ENCODE assay signal across 15 cellular contexts in the genomic region with DNA sequence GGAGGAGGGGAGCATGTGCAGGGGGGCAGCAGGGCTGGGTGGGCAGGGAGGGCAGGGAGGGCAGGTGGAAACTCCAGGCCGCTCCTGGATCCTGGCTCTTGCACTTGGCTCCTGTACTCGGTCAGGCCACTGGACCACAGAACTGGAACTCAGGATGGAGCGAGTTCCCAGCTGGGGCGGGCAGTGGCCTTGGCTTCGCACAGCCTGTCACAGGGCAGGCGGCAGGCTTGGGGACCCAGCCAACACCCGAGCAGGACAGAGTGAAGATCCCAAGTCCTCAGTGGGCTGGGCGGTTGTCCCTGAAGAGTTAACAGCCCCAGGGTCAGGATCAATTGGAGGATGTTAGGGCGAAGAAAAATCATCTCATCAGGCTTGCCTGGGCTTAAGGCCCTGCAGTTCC. TPM values are rescaled to one million over a fixed set of nuclear protein-coding genes. Genes with fewer than 3 reads are reported as not detected.
A peak's percentile ranks its signal among the peaks of the same experiment; 100 is the strongest.
DNase-seq lines count a peak whose midpoint lies in the region; ATAC-seq and TF ChIP-seq lines count a peak whose summit lies in the region.
"Had no signal": no experiment of that assay in that cellular context is flagged by ENCODE, and none has a peak within 500 bp of the region (broad histone marks: within the 10 kb centered on the region; RNA-seq: fewer than 3 reads in every experiment).

No MANE protein-coding gene starts in this region.

- H3F3A ChIP-seq in neural progenitor cell (ENCODE audit: low read depth) = peaks cover 8% of the 10 kb centered on the region

- TF ChIP-seq CTCF in neural progenitor cell (IDR thresholded peaks at IDR 0.05) = no peak
- no peak for TF ChIP-seq CTCF in tibial nerve (IDR thresholded peaks at IDR 0.05)

- no peak for TF ChIP-seq POLR2A in tibial nerve (IDR thresholded peaks at IDR 0.05)

- H3K27me3 ChIP-seq in adipocyte (replicated peaks; ENCODE audit: control insufficient read depth, insufficient read depth, low read length) = no peaks in the 10 kb centered on the region
- no peaks in the 10 kb centered on the region for H3K27me3 ChIP-seq in neural progenitor cell
- no peaks in the 10 kb centered on the region for H3K27me3 ChIP-seq in tibial nerve

- H3K27me3 Mint-ChIP-seq in neural progenitor cell (ENCODE audit: insufficient read depth, low read depth) = peaks cover 4% of the 10 kb centered on the region

- peak overlapping the region; percentile 96 for H3K27ac Mint-ChIP-seq in neural progenitor cell
- H3K27ac Mint-ChIP-seq: activated T-helper 2 cell treated with anti-CD3 and anti-CD28 coated beads, Interferon-gamma antibody, Interleukin-2, Interleukin-4, amounts not matched to agents 10 μg/mL and 5 μg/mL and 100 μg/mL, durations not matched to agents 14 hours and 24 hours and 36 hours; CD8-positive, alpha-beta T cell; T-cell had no signal

- WGBS in tibial nerve, 2 donors = 48 to 60% methylated on average over 9 of the region's 9 CpGs

- H3K27ac ChIP-seq in neural progenitor cell = peak overlapping the region; percentile 10
- peak overlapping the region; percentile 69 to 88 (median 82) for H3K27ac ChIP-seq in tibial nerve
- H3K27ac ChIP-seq: neutrophil had no signal

- peak overlapping the region; percentile 68 for H3K4me3 Mint-ChIP-seq in neural progenitor cell
- H3K4me3 Mint-ChIP-seq: CD8-positive, alpha-beta T cell; T-cell had no signal

- DNase-seq in adipocyte (ENCODE audit: low read depth) (no peak), globus pallidus (ENCODE audit: low spot score) (peak; percentile 72), neural progenitor cell (ENCODE audit: low spot score) (no peak), tibial nerve (ENCODE audit: low spot score in 2 of 2) (no peak), inferior parietal cortex (ENCODE audit: extremely low spot score) (no peak)
- DNase-seq: activated CD4-positive, alpha-beta T cell treated with anti-CD3 and anti-CD28 coated beads, Interleukin-2, amount 50 U/mL, for 1 hour; CD8-positive, alpha-beta T cell; central memory CD4-positive, alpha-beta T cell; GDM1; stimulated activated CD4-positive, alpha-beta T cell treated with anti-CD3 and anti-CD28 coated beads, Interleukin-2, amount 100 ng/mL, for 24 hours; T-cell had no signal

- peaks cover 72% of the 10 kb centered on the region for H3K4me1 Mint-ChIP-seq in neural progenitor cell
- H3K4me1 Mint-ChIP-seq: T-cell had no signal

- peaks cover 24% of the 10 kb centered on the region for H3K36me3 Mint-ChIP-seq in neural progenitor cell
- H3K36me3 Mint-ChIP-seq: CD8-positive, alpha-beta T cell; T-cell had no signal

- no peak for ATAC-seq in HG03457 (IDR thresholded peaks at IDR 0.05; ENCODE audit: unreplicated experiment)
- ATAC-seq in GM21723 (IDR thresholded peaks at IDR 0.05; ENCODE audit: unreplicated experiment) = no peak
- ATAC-seq: CD8-positive, alpha-beta T cell; T-cell had no signal

- H3K9me3 ChIP-seq in adipocyte (ENCODE audit: control insufficient read depth, low read length) (no peaks in the 10 kb centered on the region), neural progenitor cell (ENCODE audit: low read depth) (no peaks in the 10 kb centered on the region), tibial nerve (no peaks in the 10 kb centered on the region)
- H3K9me3 ChIP-seq: neutrophil had no signal

- H3K9me3 Mint-ChIP-seq in neural progenitor cell = no peaks in the 10 kb centered on the region
- H3K9me3 Mint-ChIP-seq: activated T-helper 2 cell treated with anti-CD3 and anti-CD28 coated beads, Interferon-gamma antibody, Interleukin-2, Interleukin-4, amounts not matched to agents 10 μg/mL and 5 μg/mL and 100 μg/mL, durations not matched to agents 14 hours and 24 hours and 36 hours; CD8-positive, alpha-beta T cell; T-cell had no signal

- peak overlapping the region; percentile 80 for H3K9ac ChIP-seq in adipocyte (ENCODE audit: low read length)
- H3K9ac ChIP-seq in neural progenitor cell = no peak overlapping the region

- peaks cover 98% of the 10 kb centered on the region for H4K20me1 ChIP-seq in neural progenitor cell (ENCODE audit: low read depth)

- peaks cover 72% of the 10 kb centered on the region for H3K4me1 ChIP-seq in adipocyte (ENCODE audit: control insufficient read depth, insufficient read depth, low read length)
- peaks cover 55% of the 10 kb centered on the region for H3K4me1 ChIP-seq in neural progenitor cell
- H3K4me1 ChIP-seq in tibial nerve = peaks cover 0 to 88% (median 41%) of the 10 kb centered on the region in 4 donors

- H3K4me3 ChIP-seq in adipocyte (ENCODE audit: low read length) = no peak overlapping the region
- no peak overlapping the region for H3K4me3 ChIP-seq in neural progenitor cell
- H3K4me3 ChIP-seq in tibial nerve = no peak overlapping the region

- no peak overlapping the region for H2AFZ ChIP-seq in neural progenitor cell (replicated peaks)

- H3K4me2 ChIP-seq in neural progenitor cell = peak overlapping the region; percentile 59

- no peaks in the 10 kb centered on the region for H3K36me3 ChIP-seq in adipocyte (ENCODE audit: control insufficient read depth, insufficient read depth, low read length, severe bottlenecking)
- no peaks in the 10 kb centered on the region for H3K36me3 ChIP-seq in neural progenitor cell
- no peaks in the 10 kb centered on the region for H3K36me3 ChIP-seq in tibial nerve
- H3K36me3 ChIP-seq: neutrophil had no signal

- no peak for TF ChIP-seq EP300 in tibial nerve (IDR thresholded peaks at IDR 0.05)

- H3K79me2 ChIP-seq in neural progenitor cell (ENCODE audit: low read depth) = peaks cover 100% of the 10 kb centered on the region

RNA-seq across cellular contexts. Expression of a gene that starts 22.1 kb away (rescaled TPM):
- 21.9 and 42.3 TPM in 2 replicates for total RNA-seq in neural progenitor cell (ENCODE audit: low replicate concordance)
- 10 to 100 TPM; 15.9 to 20.5 (median 18.5) TPM for total RNA-seq in tibial nerve
- total RNA-seq: activated T-helper 2 cell treated with anti-CD3 and anti-CD28 coated beads, Interferon-gamma antibody, Interleukin-2, Interleukin-4, amounts not matched to agents 10 μg/mL and 5 μg/mL and 100 μg/mL, durations not matched to agents 14 hours and 24 hours and 36 hours; CD8-positive, alpha-beta T cell had no signal
